Comparison of ENCODE assay signal across 1 cellular context in genomic region chr15:99315636-99316035, GRCh38.
TF ChIP-seq lines count a peak whose summit lies in the region.

No MANE protein-coding gene starts in this region.

TF ChIP-seq in WTC11, 78 proteins besides CTCF, POLR2A, EP300 and RAD21 (continued from another document):
- no peak for TF ChIP-seq E2F4 (CRISPR knock-in tag; IDR thresholded peaks at IDR 0.05; ENCODE audit: borderline replicate concordance, low read depth)
- no peak for TF ChIP-seq ATF6 (CRISPR knock-in tag; IDR thresholded peaks at IDR 0.05)
